In genomic region chr19:55611300-55611982, GRCh38 we compare ENCODE assay signal across 25 cellular contexts. TPM values are rescaled to one million over a fixed set of nuclear protein-coding genes. Genes with fewer than 3 reads are reported as not detected.
DNase-seq lines count a peak whose midpoint lies in the region; ATAC-seq and TF ChIP-seq lines count a peak whose summit lies in the region.
"Had no signal": no experiment of that assay in that cellular context is flagged by ENCODE, and none has a peak within 500 bp of the region (broad histone marks: within the 10 kb centered on the region; RNA-seq: fewer than 3 reads in every experiment).

No MANE protein-coding gene starts in this region.

- H3K9me3 Mint-ChIP-seq in activated CD4-positive, alpha-beta memory T cell treated with anti-CD3 and anti-CD28 coated beads for 36 hours = no peaks in the 10 kb centered on the region
- H3K9me3 Mint-ChIP-seq in activated CD4-positive, alpha-beta memory T cell treated with anti-CD3 and anti-CD28 coated beads, Interleukin-2, amount 10 ng/mL, durations not matched to agents 7 days and 5 days = no peaks in the 10 kb centered on the region
- H3K9me3 Mint-ChIP-seq: H9 had no signal

- H3K36me3 ChIP-seq in right atrium auricular region (peaks cover 38% of the 10 kb centered on the region), spleen (peaks cover 0 to 73% (median 37%) of the 10 kb centered on the region in 6 donors), suprapubic skin (peaks cover 50% of the 10 kb centered on the region)

- peak overlapping the region in 1 of 2 donors; percentile 11 for H3K4me3 ChIP-seq in right atrium auricular region
- peak overlapping the region in 1 of 8 donors; percentile 24 for H3K4me3 ChIP-seq in spleen
- H3K4me3 ChIP-seq in suprapubic skin = no peak overlapping the region
- H3K4me3 ChIP-seq: A549; BLaER1 treated with 17β-estradiol and CSF1 and Interleukin-3, amounts not matched to agents 10 nM and 100 nM; upper lobe of right lung had no signal

- peaks cover 0 to 48% of the 10 kb centered on the region in 2 donors for H3K4me1 ChIP-seq in right atrium auricular region
- peaks cover 32 to 87% (median 51%) of the 10 kb centered on the region in 6 donors for H3K4me1 ChIP-seq in spleen
- H3K4me1 ChIP-seq in suprapubic skin = peaks cover 25% of the 10 kb centered on the region

- peaks cover 45% of the 10 kb centered on the region for H3K4me1 Mint-ChIP-seq in activated CD4-positive, alpha-beta memory T cell treated with anti-CD3 and anti-CD28 coated beads for 36 hours (ENCODE audit: low read depth)
- H3K4me1 Mint-ChIP-seq in activated CD4-positive, alpha-beta memory T cell treated with anti-CD3 and anti-CD28 coated beads, Interleukin-2, amount 10 ng/mL, durations not matched to agents 7 days and 5 days = peaks cover 25% of the 10 kb centered on the region
- peaks cover 30% of the 10 kb centered on the region for H3K4me1 Mint-ChIP-seq in T-helper 17 cell

- ATAC-seq in T-helper 17 cell = no peak
- ATAC-seq: A549, foreskin keratinocyte, upper lobe of right lung had no signal

- peak overlapping the region; percentile 43 for H3K27ac Mint-ChIP-seq in activated CD4-positive, alpha-beta memory T cell treated with anti-CD3 and anti-CD28 coated beads for 36 hours
- H3K27ac Mint-ChIP-seq in activated CD4-positive, alpha-beta memory T cell treated with anti-CD3 and anti-CD28 coated beads, Interleukin-2, amount 10 ng/mL, durations not matched to agents 7 days and 5 days = no peak overlapping the region
- peak overlapping the region; percentile 29 for H3K27ac Mint-ChIP-seq in T-helper 17 cell
- H3K27ac Mint-ChIP-seq: H9 had no signal

- intact Hi-C loops in activated CD4-positive, alpha-beta memory T cell treated with anti-CD3 and anti-CD28 coated beads for 36 hours (cut with micrococcal nuclease) = no loop called here
- intact Hi-C loops in spleen (cut with DNase I; ENCODE audit: low total_unique reads) = no loop called here

- no peaks in the 10 kb centered on the region for H3K27me3 ChIP-seq in right atrium auricular region
- H3K27me3 ChIP-seq in spleen (replicated peaks in 1 of 7) = no peaks in the 10 kb centered on the region
- H3K27me3 ChIP-seq in suprapubic skin = no peaks in the 10 kb centered on the region
- H3K27me3 ChIP-seq: BLaER1 treated with 17β-estradiol and CSF1 and Interleukin-3, amounts not matched to agents 10 nM and 100 nM; foreskin keratinocyte; upper lobe of right lung had no signal

- DNase-seq in activated CD4-positive, alpha-beta memory T cell treated with anti-CD3 and anti-CD28 coated beads for 36 hours = no peak
- DNase-seq in activated CD4-positive, alpha-beta memory T cell treated with anti-CD3 and anti-CD28 coated beads, Interleukin-2, amount 10 ng/mL, durations not matched to agents 7 days and 5 days = no peak
- DNase-seq in T-helper 17 cell (no peak), right atrium auricular region (ENCODE audit: low spot score) (no peak), spleen (no peak), NAMALWA (ENCODE audit: low spot score) (no peak), NCI-H446 (lab: John Stamatoyannopoulos, UW) (no peak), suprapubic skin (ENCODE audit: low spot score in 2 of 2) (no peak)
- DNase-seq: activated CD8-positive, alpha-beta memory T cell treated with anti-CD3 and anti-CD28 coated beads, Interleukin-2, amount 50 U/mL, for 48 hours; activated naive CD4-positive, alpha-beta T cell; aorta; cerebellar nuclear complex; effector CD4-positive, alpha-beta T cell; erythroblast; foreskin keratinocyte; H9; hypothalamus; Karpas-422; mammary epithelial cell; NCI-H1092; NCI-H510A treated with DMSO at 0.1 percent for 48 hours; stimulated activated CD4-positive, alpha-beta T cell treated with anti-CD3 and anti-CD28 coated beads, Interleukin-1b, Interleukin-23, amount 100 ng/mL, for 48 hours; upper lobe of right lung had no signal

- TF ChIP-seq CTCF in right atrium auricular region (IDR thresholded peaks at IDR 0.05) (no peak), spleen (IDR thresholded peaks at IDR 0.05 in 8 of 11, conservative IDR thresholded peaks at IDR 0.05 in 3 of 11) (no peak), suprapubic skin (IDR thresholded peaks at IDR 0.05) (no peak)

- no peaks in the 10 kb centered on the region for H3K27me3 Mint-ChIP-seq in activated CD4-positive, alpha-beta memory T cell treated with anti-CD3 and anti-CD28 coated beads for 36 hours
- no peaks in the 10 kb centered on the region for H3K27me3 Mint-ChIP-seq in activated CD4-positive, alpha-beta memory T cell treated with anti-CD3 and anti-CD28 coated beads, Interleukin-2, amount 10 ng/mL, durations not matched to agents 7 days and 5 days
- no peaks in the 10 kb centered on the region for H3K27me3 Mint-ChIP-seq in T-helper 17 cell

- H3K9me3 ChIP-seq in T-helper 17 cell (ENCODE audit: control insufficient read depth, low read length, poor library complexity, severe bottlenecking) (no peaks in the 10 kb centered on the region), right atrium auricular region (no peaks in the 10 kb centered on the region), spleen (no peaks in the 10 kb centered on the region), suprapubic skin (no peaks in the 10 kb centered on the region)
- H3K9me3 ChIP-seq: A549, upper lobe of right lung had no signal

- POLR2A ChIA-PET in activated CD4-positive, alpha-beta memory T cell treated with anti-CD3 and anti-CD28 coated beads for 36 hours (lab: Charles Lee) = no interaction called here
- POLR2A ChIA-PET in activated CD4-positive, alpha-beta memory T cell treated with anti-CD3 and anti-CD28 coated beads, Interleukin-2, amount 10 ng/mL, durations not matched to agents 7 days and 5 days (lab: Charles Lee) = interaction anchor here (1.1 kb wide), 1 partner anchor 9 kb away, joined by 3 read pairs; no protein-coding TSS in a partner anchor

- WGBS in spleen, 5 donors = 49 to 77% (median 72%) methylated on average over 14 to 15 of the region's 15 CpGs
- 75% methylated on average over 12 of the region's 15 CpGs for WGBS in suprapubic skin

- no peak for TF ChIP-seq POLR2A in spleen (IDR thresholded peaks at IDR 0.05)
- TF ChIP-seq POLR2A in suprapubic skin (IDR thresholded peaks at IDR 0.05) = no peak

- H3K36me3 Mint-ChIP-seq in activated CD4-positive, alpha-beta memory T cell treated with anti-CD3 and anti-CD28 coated beads for 36 hours = peaks cover 27% of the 10 kb centered on the region
- peaks cover 27% of the 10 kb centered on the region for H3K36me3 Mint-ChIP-seq in activated CD4-positive, alpha-beta memory T cell treated with anti-CD3 and anti-CD28 coated beads, Interleukin-2, amount 10 ng/mL, durations not matched to agents 7 days and 5 days (ENCODE audit: low read depth)
- H3K36me3 Mint-ChIP-seq in T-helper 17 cell (ENCODE audit: low read depth) = peaks cover 5% of the 10 kb centered on the region

- H3K27ac ChIP-seq in right atrium auricular region = peak overlapping the region; percentile 68 to 92
- peak overlapping the region; percentile 35 to 73 (median 66) for H3K27ac ChIP-seq in spleen
- no peak overlapping the region for H3K27ac ChIP-seq in suprapubic skin
- H3K27ac ChIP-seq: A549, foreskin keratinocyte, upper lobe of right lung had no signal

- TF ChIP-seq EP300 in suprapubic skin (IDR thresholded peaks at IDR 0.05) = no peak

- H3K4me3 Mint-ChIP-seq in activated CD4-positive, alpha-beta memory T cell treated with anti-CD3 and anti-CD28 coated beads for 36 hours = no peak overlapping the region
- no peak overlapping the region for H3K4me3 Mint-ChIP-seq in activated CD4-positive, alpha-beta memory T cell treated with anti-CD3 and anti-CD28 coated beads, Interleukin-2, amount 10 ng/mL, durations not matched to agents 7 days and 5 days
- no peak overlapping the region for H3K4me3 Mint-ChIP-seq in T-helper 17 cell
- H3K4me3 Mint-ChIP-seq: H9 had no signal

- CTCF ChIA-PET in activated CD4-positive, alpha-beta memory T cell treated with anti-CD3 and anti-CD28 coated beads for 36 hours (lab: Charles Lee) = interaction anchor here (0.7 to 0.9 kb wide), 3 partner anchors 15 to 144 kb away, joined by 3 read pairs; no protein-coding TSS in a partner anchor
- CTCF ChIA-PET in activated CD4-positive, alpha-beta memory T cell treated with anti-CD3 and anti-CD28 coated beads, Interleukin-2, amount 10 ng/mL, durations not matched to agents 7 days and 5 days (lab: Charles Lee) = no interaction called here

RNA-seq across cellular contexts. Expression of gene ZNF865, which starts 6.0 kb away (rescaled TPM):
- total RNA-seq in activated CD4-positive, alpha-beta memory T cell treated with anti-CD3 and anti-CD28 coated beads for 36 hours = 10 to 100 TPM; 12.0 to 13.3 TPM
- 10 to 100 TPM; 15.3 to 15.4 TPM for total RNA-seq in activated CD4-positive, alpha-beta memory T cell treated with anti-CD3 and anti-CD28 coated beads, Interleukin-2, amount 10 ng/mL, durations not matched to agents 7 days and 5 days
- 10 to 100 TPM; 12.6 to 12.8 TPM for total RNA-seq in T-helper 17 cell
- 10 to 100 TPM; 11.2 to 11.4 TPM for total RNA-seq in right atrium auricular region
- 10 to 100 TPM; 12.2 to 23.3 (median 17.8) TPM for total RNA-seq in spleen
- 10 to 100 TPM in 1 of 3 donors, 1 to 10 TPM in 2; 4.8 to 10.4 (median 5.3) TPM for polyA plus RNA-seq in spleen
- 10 to 100 TPM in 2 of 4 donors, 1 to 10 TPM in 2; 7.6 to 14.2 (median 9.9) TPM for total RNA-seq in suprapubic skin

RNA-seq across cellular contexts. Expression of gene ZNF524, which starts 11.4 kb away (rescaled TPM):
- 10 to 100 TPM; 21.5 to 25.1 TPM for total RNA-seq in activated CD4-positive, alpha-beta memory T cell treated with anti-CD3 and anti-CD28 coated beads for 36 hours
- total RNA-seq in activated CD4-positive, alpha-beta memory T cell treated with anti-CD3 and anti-CD28 coated beads, Interleukin-2, amount 10 ng/mL, durations not matched to agents 7 days and 5 days = 10 to 100 TPM; 35.4 to 37.3 TPM
- total RNA-seq in T-helper 17 cell = 10 to 100 TPM; 16.6 to 17.0 TPM
- total RNA-seq in right atrium auricular region = 10 to 100 TPM; 17.7 to 25.8 TPM
- 10 to 100 TPM; 19.7 to 42.5 (median 23.9) TPM for total RNA-seq in spleen
- 10 to 100 TPM; 33.3 to 57.8 (median 39.2) TPM for polyA plus RNA-seq in spleen
- 10 to 100 TPM; 29.4 to 49.9 (median 47.0) TPM for total RNA-seq in suprapubic skin

RNA-seq across cellular contexts. Expression of gene FIZ1, which starts 12.1 kb away (rescaled TPM):
- total RNA-seq in activated CD4-positive, alpha-beta memory T cell treated with anti-CD3 and anti-CD28 coated beads for 36 hours = 10 to 100 TPM; 13.8 to 13.9 TPM
- total RNA-seq in activated CD4-positive, alpha-beta memory T cell treated with anti-CD3 and anti-CD28 coated beads, Interleukin-2, amount 10 ng/mL, durations not matched to agents 7 days and 5 days = 10 to 100 TPM; 10.9 to 11.7 TPM
- total RNA-seq in T-helper 17 cell (10 to 100 TPM in 1 of 2 donors, 1 to 10 TPM in 1; 9.2 to 10.7 TPM), right atrium auricular region (10 to 100 TPM in 1 of 2 donors, 1 to 10 TPM in 1; 9.2 to 12.2 TPM), spleen (10 to 100 TPM in 5 of 7 donors, 1 to 10 TPM in 2; 7.6 to 17.3 (median 11.4) TPM), suprapubic skin (1 to 10 TPM; 7.6 to 9.2 (median 8.5) TPM)
- 10 to 100 TPM in 1 of 3 donors, 1 to 10 TPM in 2; 5.1 to 11.5 (median 7.8) TPM for polyA plus RNA-seq in spleen

RNA-seq across cellular contexts. Expression of gene ZNF784, which starts 12.9 kb away (rescaled TPM):
- 1 to 10 TPM; 3.9 to 4.4 TPM for total RNA-seq in activated CD4-positive, alpha-beta memory T cell treated with anti-CD3 and anti-CD28 coated beads for 36 hours
- 1 to 10 TPM; 6.4 to 7.4 TPM for total RNA-seq in activated CD4-positive, alpha-beta memory T cell treated with anti-CD3 and anti-CD28 coated beads, Interleukin-2, amount 10 ng/mL, durations not matched to agents 7 days and 5 days
- 10 to 100 TPM; 11.3 to 13.8 TPM for total RNA-seq in T-helper 17 cell
- total RNA-seq in right atrium auricular region = 10 to 100 TPM in 1 of 2 donors, 1 to 10 TPM in 1; 7.8 to 10.6 TPM
- 1 to 10 TPM; 4.0 to 10.0 (median 7.1) TPM for total RNA-seq in spleen
- 1 to 10 TPM; 3.3 to 7.6 (median 5.6) TPM for polyA plus RNA-seq in spleen
- 1 to 10 TPM; 4.3 to 8.0 (median 6.5) TPM for total RNA-seq in suprapubic skin

RNA-seq across cellular contexts. Expression of gene ZNF580, which starts 29.4 kb away (rescaled TPM):
- 10 to 100 TPM; 23.4 to 23.5 TPM for total RNA-seq in activated CD4-positive, alpha-beta memory T cell treated with anti-CD3 and anti-CD28 coated beads for 36 hours
- 10 to 100 TPM; 35.7 to 39.7 TPM for total RNA-seq in activated CD4-positive, alpha-beta memory T cell treated with anti-CD3 and anti-CD28 coated beads, Interleukin-2, amount 10 ng/mL, durations not matched to agents 7 days and 5 days
- total RNA-seq in T-helper 17 cell = 10 to 100 TPM; 40.3 to 41.8 TPM
- 10 to 100 TPM; 15.3 to 26.2 TPM for total RNA-seq in right atrium auricular region
- total RNA-seq in spleen = 10 to 100 TPM; 25.4 to 58.7 (median 31.7) TPM
- 10 to 100 TPM; 18.9 to 36.7 (median 33.3) TPM for polyA plus RNA-seq in spleen
- total RNA-seq in suprapubic skin = 10 to 100 TPM; 15.0 to 27.9 (median 22.3) TPM
